29 cellular contexts compared by ENCODE assay signal in genomic region chr10:9160275-9160674, GRCh38.
"Had no signal": no experiment of that assay in that cellular context is flagged by ENCODE, and none has a peak within 500 bp of the region (broad histone marks: within the 10 kb centered on the region; RNA-seq: fewer than 3 reads in every experiment).

No MANE protein-coding gene starts in this region.

- H3K9ac ChIP-seq: neural progenitor cell, parathyroid adenoma had no signal

- H3K27ac Mint-ChIP-seq: natural killer cell; nephron; neural progenitor cell; progenitor cell of endocrine pancreas; stimulated activated effector memory CD8-positive, alpha-beta T cell treated with anti-CD3 and anti-CD28 coated beads, Interleukin-12 subunit alpha, Interleukin-12 subunit beta, amount 100 ng/mL, for 72 hours; stimulated activated naive B cell treated with anti-CD40 and anti-IgM and Interleukin-4, amounts not matched to agents 10 μg/mL and 1 μg/mL and 100 μg/mL, for 72 hours; stimulated activated naive CD8-positive, alpha-beta T cell treated with anti-CD3 and anti-CD28 coated beads, Interleukin-15, Interleukin-2, amounts not matched to agents 100 ng/mL and 50 ng/mL, for 24 hours had no signal

- H3K4me1 Mint-ChIP-seq: natural killer cell; neural progenitor cell; stimulated activated effector memory CD8-positive, alpha-beta T cell treated with anti-CD3 and anti-CD28 coated beads, Interleukin-12 subunit alpha, Interleukin-12 subunit beta, amount 100 ng/mL, for 72 hours; stimulated activated naive B cell treated with anti-CD40 and anti-IgM and Interleukin-4, amounts not matched to agents 10 μg/mL and 1 μg/mL and 100 μg/mL, for 72 hours had no signal

- DNase-seq: natural killer cell; occipital lobe; ovary; posterior cingulate gyrus; psoas muscle; right cardiac atrium; right lobe of liver; sigmoid colon; small intestine; stimulated activated CD4-positive, alpha-beta T cell treated with anti-CD3 and anti-CD28 coated beads, Interleukin-15, amount 100 ng/mL, for 24 hours; stimulated activated CD4-positive, alpha-beta T cell treated with anti-CD3 and anti-CD28 coated beads, Interleukin-2, amount 100 ng/mL, for 24 hours; stimulated activated CD4-positive, alpha-beta T cell treated with anti-CD3 and anti-CD28 coated beads, Interleukin-2, amount 100 ng/mL, for 48 hours; stimulated activated CD4-positive, alpha-beta T cell treated with anti-CD3 and anti-CD28 coated beads, Interleukin-4, amount 100 ng/mL, for 24 hours; stimulated activated naive B cell treated with anti-CD40 and anti-IgM and Interleukin-4, amounts not matched to agents 10 μg/mL and 1 μg/mL and 100 μg/mL, for 72 hours; stimulated activated naive CD4-positive, alpha-beta T cell treated with Interleukin-2 at 50 U/mL for 16 hours; stomach; thyroid gland; trophoblast cell; upper lobe of left lung had no signal

- H3K9me3 ChIP-seq: ovary, psoas muscle, right lobe of liver, thoracic aorta, thyroid gland had no signal

- H3K9me3 Mint-ChIP-seq: stimulated activated effector memory CD8-positive, alpha-beta T cell treated with anti-CD3 and anti-CD28 coated beads, Interleukin-12 subunit alpha, Interleukin-12 subunit beta, amount 100 ng/mL, for 72 hours had no signal

- ATAC-seq: natural killer cell; psoas muscle; right cardiac atrium; right lobe of liver; stimulated activated effector memory CD8-positive, alpha-beta T cell treated with anti-CD3 and anti-CD28 coated beads, Interleukin-12 subunit alpha, Interleukin-12 subunit beta, amount 100 ng/mL, for 72 hours; stimulated activated naive B cell treated with anti-CD40 and anti-IgM and Interleukin-4, amounts not matched to agents 10 μg/mL and 1 μg/mL and 100 μg/mL, for 72 hours had no signal

- H3K27ac ChIP-seq: neural progenitor cell, ovary, parathyroid adenoma, psoas muscle, right lobe of liver, sigmoid colon, stomach, thoracic aorta, thyroid gland, tibial nerve, upper lobe of left lung, vagina had no signal

- H3K36me3 ChIP-seq: ovary, right lobe of liver, sigmoid colon, stomach, thoracic aorta, thyroid gland, tibial nerve, upper lobe of left lung, vagina had no signal

- H3K27me3 Mint-ChIP-seq: progenitor cell of endocrine pancreas had no signal

- H3K4me3 Mint-ChIP-seq: natural killer cell; nephron; neural progenitor cell; stimulated activated effector memory CD8-positive, alpha-beta T cell treated with anti-CD3 and anti-CD28 coated beads, Interleukin-12 subunit alpha, Interleukin-12 subunit beta, amount 100 ng/mL, for 72 hours; stimulated activated naive B cell treated with anti-CD40 and anti-IgM and Interleukin-4, amounts not matched to agents 10 μg/mL and 1 μg/mL and 100 μg/mL, for 72 hours; stimulated activated naive CD8-positive, alpha-beta T cell treated with anti-CD3 and anti-CD28 coated beads, Interleukin-15, Interleukin-2, amounts not matched to agents 100 ng/mL and 50 ng/mL, for 24 hours had no signal

- H3K4me1 ChIP-seq: neural progenitor cell, parathyroid adenoma, psoas muscle, right lobe of liver, sigmoid colon, stomach, thyroid gland, tibial nerve, upper lobe of left lung, vagina had no signal

- FAIRE-seq: small intestine, urothelium cell line had no signal

- H3K36me3 Mint-ChIP-seq: natural killer cell; neural progenitor cell; stimulated activated effector memory CD8-positive, alpha-beta T cell treated with anti-CD3 and anti-CD28 coated beads, Interleukin-12 subunit alpha, Interleukin-12 subunit beta, amount 100 ng/mL, for 72 hours; stimulated activated naive B cell treated with anti-CD40 and anti-IgM and Interleukin-4, amounts not matched to agents 10 μg/mL and 1 μg/mL and 100 μg/mL, for 72 hours had no signal

- H3K27me3 ChIP-seq: neural progenitor cell, ovary, right lobe of liver, sigmoid colon, stomach, thyroid gland, tibial nerve, upper lobe of left lung, vagina had no signal

- H3K79me2 ChIP-seq: parathyroid adenoma had no signal

- H3K4me2 ChIP-seq: neural progenitor cell had no signal

- H2AFZ ChIP-seq: neural progenitor cell, parathyroid adenoma had no signal

- H3K4me3 ChIP-seq: neural progenitor cell, ovary, psoas muscle, right lobe of liver, sigmoid colon, stomach, thoracic aorta, thyroid gland, tibial nerve, upper lobe of left lung, vagina had no signal
